In genomic region chr13:72781461-72782439, GRCh38 we compare ENCODE assay signal across 8 cellular contexts. TPM values are rescaled to one million over a fixed set of nuclear protein-coding genes. Genes with fewer than 3 reads are reported as not detected.
A peak's percentile ranks its signal among the peaks of the same experiment; 100 is the strongest.
DNase-seq lines count a peak whose midpoint lies in the region; ATAC-seq and TF ChIP-seq lines count a peak whose summit lies in the region.

Gene DIS3 (minus strand): TSS chr13:72781900. CDS start chr13:72781832, 68 bp downstream.
Gene PIBF1 (plus strand): TSS chr13:72782133. CDS start chr13:72783470, 1,337 bp downstream.

- H3K36me3 Mint-ChIP-seq in WTC11 (peaks cover 32% of the 10 kb centered on the region), immature natural killer cell (peaks cover 0 to 16% (median 1%) of the 10 kb centered on the region in 3 donors)

- H3K9me3 Mint-ChIP-seq in WTC11 (no peaks in the 10 kb centered on the region), immature natural killer cell (no peaks in the 10 kb centered on the region)

- TF ChIP-seq CTCF in AG09309 (IDR thresholded peaks at IDR 0.05; ENCODE audit: control insufficient read depth, insufficient read depth, low read depth, low read length, missing control alignments) (no peak), WTC11 (IDR thresholded peaks at IDR 0.05) (no peak), cardiac fibroblast (IDR thresholded peaks at IDR 0.05; ENCODE audit: low read depth, low read length) (no peak)

- H3K4me3 ChIP-seq in AG09309 (ENCODE audit: control insufficient read depth, low read depth, low read length) = peak within 1 kb of the TSS; percentile 79
- peak within 1 kb of the TSS; percentile 85 to 95 for H3K4me3 ChIP-seq in cardiac fibroblast (replicated peaks in 1 of 2; ENCODE audit: low read depth in 2 of 2, low read length in 2 of 2)

- CTCF ChIA-PET in WTC11 (lab: Charles Lee) = no interaction called here

- peak; percentile 98 for ATAC-seq in GM18909 (IDR thresholded peaks at IDR 0.05; ENCODE audit: poor library complexity, unreplicated experiment)
- ATAC-seq in HG03175 (IDR thresholded peaks at IDR 0.05; ENCODE audit: unreplicated experiment) = peak; percentile 96
- ATAC-seq in WTC11 = peak; percentile 99

- H3K4me3 Mint-ChIP-seq in WTC11 (peak within 1 kb of the TSS; percentile 95), immature natural killer cell (peak within 1 kb of the TSS; percentile 99 to 100 (median 100))

- POLR2A ChIA-PET in WTC11 (lab: Charles Lee) = interaction anchor here (0.5 to 1.2 kb wide), 2 partner anchors 13 to 88 kb away, joined by 4 to 5 read pairs; no protein-coding TSS in a partner anchor

- peak within 1 kb of the TSS; percentile 97 for H3K27ac Mint-ChIP-seq in WTC11
- H3K27ac Mint-ChIP-seq in immature natural killer cell = peak within 1 kb of the TSS; percentile 96 to 100 (median 100)

- H3K27me3 Mint-ChIP-seq in WTC11 (ENCODE audit: low read depth) (no peaks in the 10 kb centered on the region), immature natural killer cell (ENCODE audit: low read depth in 3 of 3) (peaks cover 5 to 9% (median 6%) of the 10 kb centered on the region in 3 donors)

- H3K4me1 Mint-ChIP-seq in WTC11 = peaks cover 19% of the 10 kb centered on the region
- peaks cover 50 to 84% of the 10 kb centered on the region in 2 donors for H3K4me1 Mint-ChIP-seq in immature natural killer cell

- DNase-seq in AG09309 (ENCODE audit: low read depth) (peak; percentile 87), NCI-H226 (peak; percentile 99), WTC11 (ENCODE audit: low spot score) (peak; percentile 96), cardiac fibroblast (ENCODE audit: low read depth in 2 of 2) (peak; percentile 98 to 99), immature natural killer cell (peak; percentile 95 to 96 (median 96)), smooth muscle cell of the brain vasculature (ENCODE audit: low read depth, low spot score) (peak; percentile 94)

TF ChIP-seq in WTC11, 78 proteins besides CTCF, POLR2A, EP300 and RAD21 (continues in another document):
- TF ChIP-seq ETV6 (CRISPR knock-in tag; IDR thresholded peaks at IDR 0.05) (peak; percentile 36; the same call in 1 of the 2 replicates), JAZF1 (CRISPR knock-in tag; IDR thresholded peaks at IDR 0.05) (no peak), NR1H2 (CRISPR knock-in tag; IDR thresholded peaks at IDR 0.05) (no peak), FOXP4 (CRISPR knock-in tag; IDR thresholded peaks at IDR 0.05) (peak; percentile 80; the same call in 1 of the 2 replicates), SMAD3 (CRISPR knock-in tag; IDR thresholded peaks at IDR 0.05; ENCODE audit: borderline replicate concordance) (no peak), PRDM15 (CRISPR knock-in tag; IDR thresholded peaks at IDR 0.05) (no peak), FOXJ3 (CRISPR knock-in tag; IDR thresholded peaks at IDR 0.05; ENCODE audit: borderline replicate concordance) (no peak), TEAD4 (CRISPR knock-in tag; IDR thresholded peaks at IDR 0.05) (no peak), ZNF671 (CRISPR knock-in tag; IDR thresholded peaks at IDR 0.05) (no peak), ESRRA (CRISPR knock-in tag; IDR thresholded peaks at IDR 0.05; ENCODE audit: borderline replicate concordance) (peak; percentile 47; the same call in 1 of the 2 replicates), E2F1 (CRISPR knock-in tag; IDR thresholded peaks at IDR 0.05) (0 out of 2 replicates have a peak, but pooled peaks have one; percentile 34), CDX4 (CRISPR knock-in tag; IDR thresholded peaks at IDR 0.05; ENCODE audit: borderline replicate concordance) (no peak), ZNF121 (CRISPR knock-in tag; IDR thresholded peaks at IDR 0.05) (no peak), MYBL2 (CRISPR knock-in tag; IDR thresholded peaks at IDR 0.05) (no peak)

RNA-seq across cellular contexts. Expression of gene DIS3, which starts in this region (rescaled TPM):
- 34.1 to 39.9 TPM (median 35.1 TPM) in 3 replicates for total RNA-seq in WTC11 (2021)
- polyA plus RNA-seq in immature natural killer cell = 10 to 100 TPM in 2 of 3 donors, 1 to 10 TPM in 1; 5.3 to 15.8 (median 13.1) TPM

RNA-seq across cellular contexts. Expression of gene PIBF1, which starts in this region (rescaled TPM):
- 12.5 to 16.0 TPM (median 12.9 TPM) in 3 replicates for total RNA-seq in WTC11 (2021)
- 10 to 100 TPM in 2 of 3 donors, 1 to 10 TPM in 1; 2.6 to 27.0 (median 15.4) TPM for polyA plus RNA-seq in immature natural killer cell

Comparison
In these comparisons a context has a peak if more than half of its experiments do, and no peak if none do; other contexts are left out.
1. Peak in every context shown above with its lines: DNase-seq, ATAC-seq and H3K4me3 ChIP-seq.